Comparison of ENCODE assay signal across 8 cellular contexts in the genomic region with DNA sequence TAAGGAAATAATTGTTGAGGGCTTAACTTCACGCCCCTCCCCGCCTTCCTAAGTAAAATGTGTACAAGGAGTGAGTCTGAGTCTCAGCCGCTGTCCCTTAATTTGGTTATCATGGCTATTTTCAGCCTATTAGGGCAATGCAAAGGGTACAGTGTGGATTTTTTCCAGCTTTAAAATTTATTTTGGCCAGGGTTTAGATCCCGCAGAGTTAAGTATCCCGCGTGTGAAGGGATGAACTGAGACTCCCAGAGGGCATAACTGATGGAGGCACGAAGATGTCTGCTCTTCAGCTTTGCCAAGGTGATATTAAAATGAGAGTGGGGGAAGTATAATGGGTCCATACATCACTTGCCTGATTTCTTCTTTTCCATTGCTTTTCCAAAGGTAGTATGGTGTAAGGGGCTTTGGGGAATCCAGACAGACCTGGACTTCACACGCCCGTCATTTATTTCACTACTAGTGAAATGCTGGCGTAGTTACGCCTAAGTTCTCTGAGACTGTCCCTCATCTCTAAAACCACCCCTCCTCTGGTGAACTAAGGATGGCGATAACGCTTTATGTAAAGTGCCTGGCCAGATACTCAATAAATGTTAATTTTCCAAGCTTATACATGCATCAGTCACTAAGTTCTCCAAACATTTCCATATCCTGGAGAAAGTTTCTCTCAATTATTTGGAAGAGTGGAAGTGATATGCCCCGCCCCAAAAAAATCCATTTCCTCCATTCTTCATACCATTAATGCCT. TPM values are rescaled to one million over a fixed set of nuclear protein-coding genes. Genes with fewer than 3 reads are reported as not detected.
A peak's percentile ranks its signal among the peaks of the same experiment; 100 is the strongest.
DNase-seq lines count a peak whose midpoint lies in the region; ATAC-seq and TF ChIP-seq lines count a peak whose summit lies in the region.

No MANE protein-coding gene starts in this region.

- H3K27ac ChIP-seq in RWPE2 (ENCODE audit: poor library complexity, severe bottlenecking) (no peak overlapping the region), esophagus squamous epithelium (peak overlapping the region; percentile 84 to 94 (median 91)), psoas muscle (peak overlapping the region; percentile 92)

- intact Hi-C loops in esophagus squamous epithelium (cut with DNase I) (no loop called here), psoas muscle (cut with DNase I) (no loop called here)

- H3K27me3 ChIP-seq in GM06990 (replicated peaks; ENCODE audit: control insufficient read depth, insufficient read depth, low read length) (no peaks in the 10 kb centered on the region), RWPE2 (ENCODE audit: insufficient read depth, poor library complexity, severe bottlenecking) (no peaks in the 10 kb centered on the region), esophagus squamous epithelium (peaks cover 0 to 20% (median 0%) of the 10 kb centered on the region in 4 donors), psoas muscle (ENCODE audit: insufficient read depth in 3 of 3, low read length in 2 of 3) (no peaks in the 10 kb centered on the region)

- no peak for TF ChIP-seq POLR2A in esophagus squamous epithelium (IDR thresholded peaks at IDR 0.05)

- DNase-seq in GM06990 (ENCODE audit: extremely low read depth, insufficient read length), result no peak
- no peak for DNase-seq in RWPE2 (ENCODE audit: low spot score)
- no peak for DNase-seq in esophagus squamous epithelium (lab: John Stamatoyannopoulos, UW)
- no peak for DNase-seq in psoas muscle
- DNase-seq in NK-92 treated with Interleukin-12 subunit alpha and Interleukin-12 subunit beta, amount 100 ng/mL, for 24 hours (lab: John Stamatoyannopoulos, UW), result no peak
- no peak for DNase-seq in kidney tubule cell (ENCODE audit: low spot score)
- no peak for DNase-seq in NCI-H2107 (lab: John Stamatoyannopoulos, UW)
- DNase-seq in NCI-H146 treated with DMSO at 0.1 percent for 48 hours (lab: John Stamatoyannopoulos, UW; ENCODE audit: unreplicated experiment), result no peak

- peaks cover 16% of the 10 kb centered on the region for H3K4me1 ChIP-seq in RWPE2 (ENCODE audit: insufficient read depth, poor library complexity, severe bottlenecking)
- H3K4me1 ChIP-seq in esophagus squamous epithelium, result peaks cover 9 to 65% (median 27%) of the 10 kb centered on the region in 3 donors
- H3K4me1 ChIP-seq in psoas muscle, result peaks cover 28% of the 10 kb centered on the region

- peak overlapping the region; percentile 96 for H3K4me3 ChIP-seq in GM06990 (replicated peaks; ENCODE audit: low read depth, low read length)
- peak overlapping the region; percentile 77 for H3K4me3 ChIP-seq in RWPE2 (ENCODE audit: severe bottlenecking)
- peak overlapping the region; percentile 78 to 97 (median 90) for H3K4me3 ChIP-seq in esophagus squamous epithelium
- H3K4me3 ChIP-seq in psoas muscle, result peak overlapping the region; percentile 97

- WGBS in esophagus squamous epithelium, 2 donors, result 41 to 45% methylated on average over 14 of the region's 14 CpGs
- WGBS in psoas muscle, 3 donors, result 47 to 53% (median 49%) methylated on average over 14 of the region's 14 CpGs

- no peaks in the 10 kb centered on the region for H3K9me3 ChIP-seq in RWPE2 (ENCODE audit: severe bottlenecking)
- no peaks in the 10 kb centered on the region for H3K9me3 ChIP-seq in esophagus squamous epithelium
- H3K9me3 ChIP-seq in psoas muscle, result no peaks in the 10 kb centered on the region

- ATAC-seq in RWPE2 (ENCODE audit: low read depth) (no peak), psoas muscle (no peak)

- H3K36me3 ChIP-seq in GM06990 (ENCODE audit: control insufficient read depth, insufficient read depth, low read length) (peaks cover 2% of the 10 kb centered on the region; the same call in 1 of the 2 replicates), RWPE2 (ENCODE audit: low read depth) (peaks cover 4% of the 10 kb centered on the region; the same call in 1 of the 2 replicates), esophagus squamous epithelium (peaks cover 0 to 4% (median 0%) of the 10 kb centered on the region in 3 donors), psoas muscle (ENCODE audit: insufficient read depth in 1 of 2, low read depth in 1 of 2) (peaks cover 0 to 5% of the 10 kb centered on the region in 2 donors)

- TF ChIP-seq CTCF in GM06990 (IDR thresholded peaks at IDR 0.05; ENCODE audit: insufficient read depth, low read length, poor library complexity, severe bottlenecking), result no peak
- TF ChIP-seq CTCF in RWPE2 (IDR thresholded peaks at IDR 0.05; ENCODE audit: poor library complexity, severe bottlenecking), result no peak
- TF ChIP-seq CTCF in esophagus squamous epithelium (IDR thresholded peaks at IDR 0.05), result no peak
- TF ChIP-seq CTCF in psoas muscle (IDR thresholded peaks at IDR 0.05), result no peak

RNA-seq across cellular contexts. Expression of gene FBXO3, which starts 0.9 kb away (rescaled TPM):
- total RNA-seq in esophagus squamous epithelium (10 to 100 TPM; 27.3 to 43.9 (median 34.4) TPM), psoas muscle (10 to 100 TPM; 35.7 to 52.6 (median 40.9) TPM)
- 10 to 100 TPM; 13.4 to 37.6 (median 22.1) TPM for polyA plus RNA-seq in psoas muscle

RNA-seq across cellular contexts. Expression of gene CD59, which starts 39.0 kb away (rescaled TPM):
- total RNA-seq in esophagus squamous epithelium (100 to 1,000 TPM; 191 to 525 (median 339) TPM), psoas muscle (100 to 1,000 TPM; 548 to 930 (median 580) TPM)
- 100 to 1,000 TPM; 423 to 754 (median 450) TPM for polyA plus RNA-seq in psoas muscle
